ENCODE assay signal across 1 cellular context in genomic region chr5:151463137-151464029, GRCh38.
TF ChIP-seq lines count a peak whose summit lies in the region.

No MANE protein-coding gene starts in this region.

TF ChIP-seq in endothelial cell of umbilical vein, 7 proteins besides CTCF, POLR2A, EP300 and RAD21 (continued from another document):
- no peak for TF ChIP-seq FOS (IDR thresholded peaks at IDR 0.05; ENCODE audit: borderline replicate concordance, insufficient read depth, low read length)
- TF ChIP-seq, protein P1, sequence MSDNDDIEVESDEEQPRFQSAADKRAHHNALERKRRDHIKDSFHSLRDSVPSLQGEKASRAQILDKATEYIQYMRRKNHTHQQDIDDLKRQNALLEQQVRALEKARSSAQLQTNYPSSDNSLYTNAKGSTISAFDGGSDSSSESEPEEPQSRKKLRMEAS (IDR thresholded peaks at IDR 0.05; ENCODE audit: insufficient read depth, insufficient read length): no peak
- TF ChIP-seq EZH2 (IDR thresholded peaks at IDR 0.05; ENCODE audit: borderline replicate concordance, low read depth, low read length, severe bottlenecking): no peak
- no peak for TF ChIP-seq GATA2 (IDR thresholded peaks at IDR 0.05; ENCODE audit: insufficient read depth, insufficient read length, low read depth, low read length)
- no peak for TF ChIP-seq MYC (IDR thresholded peaks at IDR 0.05; ENCODE audit: low read depth, low read length)
TF ChIP-seq in endothelial cell of umbilical vein: peak in this region for 0.
